Comparison of ENCODE assay signal across 14 cellular contexts in genomic region chr13:80259159-80259558, GRCh38.
DNase-seq lines count a peak whose midpoint lies in the region; ATAC-seq, FAIRE-seq and TF ChIP-seq lines count a peak whose summit lies in the region.
"Had no signal": no experiment of that assay in that cellular context is flagged by ENCODE, and none has a peak within 500 bp of the region (broad histone marks: within the 10 kb centered on the region; RNA-seq: fewer than 3 reads in every experiment).

No MANE protein-coding gene starts in this region.

- no peaks in the 10 kb centered on the region for H3K79me2 ChIP-seq in OCI-LY7 (ENCODE audit: insufficient read depth, low read depth, low read length)
- H3K79me2 ChIP-seq in PC-9 (ENCODE audit: low read depth) = no peaks in the 10 kb centered on the region

- H3K9me2 ChIP-seq in OCI-LY7 (ENCODE audit: insufficient read depth, low read length) (no peaks in the 10 kb centered on the region), PC-9 (ENCODE audit: insufficient read depth) (no peaks in the 10 kb centered on the region)

- H4K20me1 ChIP-seq in OCI-LY7 (ENCODE audit: insufficient read depth, low read length) = no peaks in the 10 kb centered on the region
- H4K20me1 ChIP-seq in PC-9 (ENCODE audit: insufficient read depth) = no peaks in the 10 kb centered on the region
- H4K20me1 ChIP-seq: BLaER1 treated with 17β-estradiol and CSF1 and Interleukin-3, amounts not matched to agents 10 nM and 100 nM had no signal

- peak; percentile 95 for DNase-seq in small intestine
- DNase-seq in OCI-LY7 (ENCODE audit: low spot score) = no peak
- DNase-seq in PC-9 = no peak
- DNase-seq in DMS 273 treated with DMSO at 0.1 percent for 48 hours (lab: John Stamatoyannopoulos, UW) = no peak
- DNase-seq: activated CD4-positive, alpha-beta T cell treated with anti-CD3 and anti-CD28 coated beads, Interleukin-2, amount 10 ng/mL, durations not matched to agents 24 days and 14 days; NCI-H1105 treated with DMSO at 0.1 percent for 48 hours; RPMI8226; spleen; substantia nigra had no signal

- H3K4me2 ChIP-seq in OCI-LY7 (ENCODE audit: low read length) (no peak overlapping the region), PC-9 (no peak overlapping the region)
- H3K4me2 ChIP-seq: BLaER1 treated with 17β-estradiol and CSF1 and Interleukin-3, amounts not matched to agents 10 nM and 100 nM had no signal

- H3K9me3 ChIP-seq in small intestine (ENCODE audit: control insufficient read depth, low read depth) (no peaks in the 10 kb centered on the region), OCI-LY7 (ENCODE audit: low read length) (no peaks in the 10 kb centered on the region), PC-9 (ENCODE audit: insufficient read depth, low read depth) (no peaks in the 10 kb centered on the region)
- H3K9me3 ChIP-seq: ascending aorta had no signal

- WGBS in small intestine, 3 donors = 8 to 45% (median 24%) methylated on average over 1 of the region's 1 CpG

- CTCF ChIA-PET in OCI-LY7 (lab: Charles Lee; ENCODE audit: unreplicated experiment) (no interaction called here), PC-9 (lab: Charles Lee) (no interaction called here)

- TF ChIP-seq CTCF in OCI-LY7 (conservative IDR thresholded peaks at IDR 0.05; ENCODE audit: low read length) = no peak
- no peak for TF ChIP-seq CTCF in PC-9 (conservative IDR thresholded peaks at IDR 0.05)

- H3K4me1 ChIP-seq in small intestine (ENCODE audit: control insufficient read depth in 2 of 2, insufficient read depth in 1 of 2, low read depth in 1 of 2, low read length in 1 of 2) = no peaks in the 10 kb centered on the region
- no peaks in the 10 kb centered on the region for H3K4me1 ChIP-seq in OCI-LY7 (ENCODE audit: insufficient read depth, low read length, poor library complexity, severe bottlenecking)
- H3K4me1 ChIP-seq in PC-9 (replicated peaks; ENCODE audit: insufficient read depth) = no peaks in the 10 kb centered on the region
- H3K4me1 ChIP-seq: ascending aorta, spleen had no signal

- H3K4me3 ChIP-seq in small intestine (ENCODE audit: low read depth in 1 of 2, low read length in 2 of 2) (no peak overlapping the region), OCI-LY7 (ENCODE audit: low read depth, low read length, poor library complexity, severe bottlenecking) (no peak overlapping the region), PC-9 (no peak overlapping the region)
- H3K4me3 ChIP-seq: ascending aorta; BLaER1 treated with 17β-estradiol and CSF1 and Interleukin-3, amounts not matched to agents 10 nM and 100 nM; spleen had no signal

- peak; percentile 63 for ATAC-seq in GM19025 (IDR thresholded peaks at IDR 0.05; ENCODE audit: low read depth, unreplicated experiment)
- ATAC-seq in GM21619 (IDR thresholded peaks at IDR 0.05; ENCODE audit: unreplicated experiment) = peak; percentile 78
- peak; percentile 73 for ATAC-seq in HG03196 (IDR thresholded peaks at IDR 0.05; ENCODE audit: unreplicated experiment)

- FAIRE-seq in small intestine (lab: Jason Lieb, UNC) = no peak

- POLR2A ChIA-PET in OCI-LY7 (lab: Charles Lee) = interaction anchor here (0.6 kb wide), 1 partner anchor 545 kb away, joined by 6 read pairs; no protein-coding TSS in a partner anchor
- POLR2A ChIA-PET in PC-9 (lab: Charles Lee; ENCODE audit: unreplicated experiment) = no interaction called here

- H3K36me3 ChIP-seq in small intestine (ENCODE audit: control insufficient read depth in 2 of 2, insufficient read depth in 2 of 2, low read length in 2 of 2) (no peaks in the 10 kb centered on the region), OCI-LY7 (ENCODE audit: insufficient read depth, low read length) (no peaks in the 10 kb centered on the region), PC-9 (ENCODE audit: low read depth) (no peaks in the 10 kb centered on the region)
- H3K36me3 ChIP-seq: ascending aorta; BLaER1 treated with 17β-estradiol and CSF1 and Interleukin-3, amounts not matched to agents 10 nM and 100 nM; spleen had no signal

- H3K27me3 ChIP-seq in small intestine (ENCODE audit: control insufficient read depth in 2 of 2, insufficient read depth in 2 of 2, low read length in 2 of 2) (no peaks in the 10 kb centered on the region), PC-9 (ENCODE audit: insufficient read depth, low read depth) (no peaks in the 10 kb centered on the region)
- H3K27me3 ChIP-seq: ascending aorta; BLaER1 treated with 17β-estradiol and CSF1 and Interleukin-3, amounts not matched to agents 10 nM and 100 nM; spleen had no signal

- H2AFZ ChIP-seq in OCI-LY7 (ENCODE audit: low read length) = no peak overlapping the region
- H2AFZ ChIP-seq in PC-9 = no peak overlapping the region

- H3K27ac ChIP-seq in small intestine (ENCODE audit: low read depth in 1 of 2, low read length in 1 of 2) = no peak overlapping the region
- H3K27ac ChIP-seq in OCI-LY7 (ENCODE audit: low read depth, low read length, poor library complexity, severe bottlenecking) = no peak overlapping the region
- no peak overlapping the region for H3K27ac ChIP-seq in PC-9
- H3K27ac ChIP-seq: ascending aorta; BLaER1 treated with 17β-estradiol and CSF1 and Interleukin-3, amounts not matched to agents 10 nM and 100 nM; spleen had no signal

- BruUV-seq in OCI-LY7 (replicated peaks; lab: Mats Ljungman, UMichigan) (no TSS peak), PC-9 (replicated peaks; lab: Mats Ljungman, UMichigan) (no TSS peak)

- no peaks in the 10 kb centered on the region for H3F3A ChIP-seq in PC-9 (ENCODE audit: insufficient read depth, low read depth)

- intact Hi-C loops in OCI-LY7 (cut with micrococcal nuclease; ENCODE audit: unreplicated experiment) (no loop called here), PC-9 (cut with micrococcal nuclease; ENCODE audit: unreplicated experiment) (no loop called here)
